Comparison of ENCODE assay signal across 17 cellular contexts in genomic region chr2:198545411-198545810, GRCh38.
DNase-seq lines count a peak whose midpoint lies in the region; ATAC-seq and TF ChIP-seq lines count a peak whose summit lies in the region.
"Had no signal": no experiment of that assay in that cellular context is flagged by ENCODE, and none has a peak within 500 bp of the region (broad histone marks: within the 10 kb centered on the region; RNA-seq: fewer than 3 reads in every experiment).

No MANE protein-coding gene starts in this region.

- H3K79me1 ChIP-seq in trophoblast cell (ENCODE audit: low read length), result no peaks in the 10 kb centered on the region

- peak; percentile 100 for ATAC-seq in foreskin keratinocyte
- ATAC-seq: HCT116, K562, Panc1 had no signal

- H4K91ac ChIP-seq in trophoblast cell (ENCODE audit: low read depth, low read length), result no peak overlapping the region

- H2AK5ac ChIP-seq in trophoblast cell (ENCODE audit: low read length), result no peak overlapping the region

- no peak for TF ChIP-seq CTCF in foreskin keratinocyte (conservative IDR thresholded peaks at IDR 0.05)
- TF ChIP-seq CTCF in right atrium auricular region (IDR thresholded peaks at IDR 0.05), result no peak

- no peak overlapping the region for H2BK5ac ChIP-seq in trophoblast cell (ENCODE audit: low read depth, low read length, poor library complexity)

- H3K14ac ChIP-seq in trophoblast cell (ENCODE audit: low read length), result no peak overlapping the region

- H3K4ac ChIP-seq in trophoblast cell (ENCODE audit: low read depth, low read length), result no peak overlapping the region

- H2BK120ac ChIP-seq in trophoblast cell (ENCODE audit: insufficient read depth, low read length, poor library complexity), result no peak overlapping the region

- no peak overlapping the region for H3K23ac ChIP-seq in trophoblast cell (ENCODE audit: low read length)

- no peaks in the 10 kb centered on the region for H3K79me2 ChIP-seq in trophoblast cell (ENCODE audit: control insufficient read depth, insufficient read depth, low read length, poor library complexity)

- DNase-seq in H4 (ENCODE audit: low spot score) (peak; percentile 6), NCI-H69 (lab: John Stamatoyannopoulos, UW) (peak; percentile 22), foreskin keratinocyte (peak; percentile 81 to 95), trophoblast cell (peak; percentile 31 to 58), SW 1271 (lab: John Stamatoyannopoulos, UW) (no peak), KG1 (lab: John Stamatoyannopoulos, UW) (no peak), right atrium auricular region (ENCODE audit: low spot score) (no peak)
- DNase-seq: Calu3; CD4-positive, alpha-beta T cell; DND-41; NCI-H1092; NCI-H1694; NCI-H526 treated with DMSO at 0.1 percent for 48 hours; SHP77 had no signal

- H3K4me1 ChIP-seq in foreskin keratinocyte (no peaks in the 10 kb centered on the region), trophoblast cell (ENCODE audit: control insufficient read depth in 1 of 2, insufficient read depth in 2 of 2, low read length in 2 of 2) (no peaks in the 10 kb centered on the region), right atrium auricular region (no peaks in the 10 kb centered on the region)

- H3K18ac ChIP-seq in trophoblast cell (ENCODE audit: low read length), result no peak overlapping the region

- no peak overlapping the region for H3K4me2 ChIP-seq in trophoblast cell (ENCODE audit: low read length)

- no peak overlapping the region for H4K8ac ChIP-seq in trophoblast cell (ENCODE audit: low read depth, low read length)

- no peak overlapping the region for H2BK12ac ChIP-seq in trophoblast cell (ENCODE audit: low read length)

- H3K9me3 ChIP-seq in trophoblast cell (ENCODE audit: insufficient read depth, low read depth, low read length) (no peaks in the 10 kb centered on the region), right atrium auricular region (no peaks in the 10 kb centered on the region)

- no peak overlapping the region for H4K12ac ChIP-seq in trophoblast cell (ENCODE audit: low read depth, low read length)

- H3K27ac ChIP-seq in foreskin keratinocyte (no peak overlapping the region), trophoblast cell (ENCODE audit: low read depth, low read length) (no peak overlapping the region), right atrium auricular region (no peak overlapping the region)

- no peak overlapping the region for H3K9ac ChIP-seq in trophoblast cell (ENCODE audit: low read length)

- WGBS in trophoblast cell (ENCODE audit: extremely low coverage, insufficient coverage, insufficient read length), result no CpG with 5 or more reads among the region's 3 CpGs

- H2AFZ ChIP-seq in trophoblast cell (ENCODE audit: insufficient read depth, low read length, poor library complexity), result no peak overlapping the region

- H3K36me3 ChIP-seq in trophoblast cell (ENCODE audit: control insufficient read depth in 1 of 2, insufficient read depth in 2 of 2, low read length in 2 of 2), result no peaks in the 10 kb centered on the region
- H3K36me3 ChIP-seq in right atrium auricular region, result no peaks in the 10 kb centered on the region

- H3K4me3 ChIP-seq in trophoblast cell (ENCODE audit: low read depth, low read length) (no peak overlapping the region), right atrium auricular region (no peak overlapping the region)
- H3K4me3 ChIP-seq: K562 had no signal

- H3K27me3 ChIP-seq in foreskin keratinocyte (no peaks in the 10 kb centered on the region), trophoblast cell (ENCODE audit: insufficient read depth, low read length) (no peaks in the 10 kb centered on the region), right atrium auricular region (no peaks in the 10 kb centered on the region)

Comparison
In these comparisons a context has a peak if more than half of its experiments do, and no peak if none do; other contexts are left out.
1. DNase-seq: peak in H4 (single experiment), NCI-H69 (single experiment), foreskin keratinocyte (2 of 2) and trophoblast cell (2 of 2); none in SW 1271 (0 of 2), KG1 (single experiment) and right atrium auricular region (single experiment).